ENCODE assay signal across 28 cellular contexts in genomic region chr12:20557076-20557475, GRCh38.
"Had no signal": no experiment of that assay in that cellular context is flagged by ENCODE, and none has a peak within 500 bp of the region (broad histone marks: within the 10 kb centered on the region; RNA-seq: fewer than 3 reads in every experiment).

No MANE protein-coding gene starts in this region.

- H3K27me3 ChIP-seq: body of pancreas, dorsolateral prefrontal cortex, gastroesophageal sphincter, heart right ventricle, right lobe of liver, tibial nerve, uterus had no signal

- H3K9me3 ChIP-seq: body of pancreas, gastroesophageal sphincter, mucosa of descending colon, right lobe of liver, tibial nerve, uterus had no signal

- H3K36me3 Mint-ChIP-seq: activated naive CD8-positive, alpha-beta T cell treated with anti-CD3 and anti-CD28 coated beads for 36 hours; naive B cell had no signal

- H3K4me3 Mint-ChIP-seq: activated B cell treated with CpG ODN at 0.5 μM for 24 hours; activated CD4-positive, alpha-beta T cell treated with anti-CD3 and anti-CD28 coated beads, Interleukin-2, amount 10 ng/mL, durations not matched to agents 24 days and 14 days; activated CD8-positive, alpha-beta T cell treated with anti-CD3 and anti-CD28 coated beads for 36 hours; activated naive CD8-positive, alpha-beta T cell treated with anti-CD3 and anti-CD28 coated beads for 36 hours; activated T-helper 17 cell treated with anti-CD3 and anti-CD28 coated beads, Interleukin-2, amount 50 U/mL, for 72 hours; endodermal cell; naive B cell; neural crest cell; stimulated activated naive CD8-positive, alpha-beta T cell treated with anti-CD3 and anti-CD28 coated beads, Interleukin-15, Interleukin-2, amounts not matched to agents 100 ng/mL and 50 ng/mL, for 24 hours; T-helper 2 cell treated with Interferon-gamma antibody and Interleukin-4, amounts not matched to agents 5 μg/mL and 100 μg/mL, for 36 hours had no signal

- H3K27ac ChIP-seq: body of pancreas, gastroesophageal sphincter, right lobe of liver, tibial nerve, uterus had no signal

- H3K36me3 ChIP-seq: gastroesophageal sphincter, right lobe of liver, tibial nerve, uterus had no signal

- H3K4me1 ChIP-seq: body of pancreas, right lobe of liver, tibial nerve, uterus had no signal

- H3K4me1 Mint-ChIP-seq: activated B cell treated with CpG ODN at 0.5 μM for 24 hours; activated CD4-positive, alpha-beta T cell treated with anti-CD3 and anti-CD28 coated beads, Interleukin-2, amount 10 ng/mL, durations not matched to agents 24 days and 14 days; activated naive CD8-positive, alpha-beta T cell treated with anti-CD3 and anti-CD28 coated beads for 36 hours; activated T-helper 17 cell treated with anti-CD3 and anti-CD28 coated beads, Interleukin-2, amount 50 U/mL, for 72 hours; endodermal cell; naive B cell; neural crest cell had no signal

- H3K27me3 Mint-ChIP-seq: activated B cell treated with CpG ODN at 0.5 μM for 24 hours; activated CD4-positive, alpha-beta T cell treated with anti-CD3 and anti-CD28 coated beads, Interleukin-2, amount 10 ng/mL, durations not matched to agents 24 days and 14 days; activated CD8-positive, alpha-beta T cell treated with anti-CD3 and anti-CD28 coated beads for 36 hours; activated naive CD8-positive, alpha-beta T cell treated with anti-CD3 and anti-CD28 coated beads for 36 hours; activated T-helper 17 cell treated with anti-CD3 and anti-CD28 coated beads, Interleukin-2, amount 50 U/mL, for 72 hours; naive B cell; stimulated activated naive CD8-positive, alpha-beta T cell treated with anti-CD3 and anti-CD28 coated beads, Interleukin-15, Interleukin-2, amounts not matched to agents 100 ng/mL and 50 ng/mL, for 24 hours had no signal

- DNase-seq: activated B cell treated with CpG ODN at 0.5 μM for 24 hours; activated CD4-positive, alpha-beta T cell treated with anti-CD3 and anti-CD28 coated beads, Interleukin-2, amount 10 ng/mL, durations not matched to agents 24 days and 14 days; activated CD8-positive, alpha-beta T cell treated with anti-CD3 and anti-CD28 coated beads for 36 hours; activated naive CD4-positive, alpha-beta T cell; activated naive CD8-positive, alpha-beta T cell treated with anti-CD3 and anti-CD28 coated beads for 36 hours; activated T-cell treated with anti-CD3 and anti-CD28 coated beads, Interleukin-2, amount 50 U/mL, for 1 hour; amniotic stem cell; body of pancreas; caudate nucleus; dorsolateral prefrontal cortex; endodermal cell; erythroblast; heart right ventricle; kidney glomerular epithelial cell; mesenchymal stem cell; mucosa of descending colon; naive B cell; right lobe of liver; small intestine; stimulated activated CD4-positive, alpha-beta T cell treated with anti-CD3 and anti-CD28 coated beads, Interleukin-15, amount 100 ng/mL, for 24 hours; stimulated activated CD4-positive, alpha-beta T cell treated with anti-CD3 and anti-CD28 coated beads, Interleukin-2, amount 100 ng/mL, for 48 hours; uterus had no signal

- H3K9me3 Mint-ChIP-seq: activated CD4-positive, alpha-beta T cell treated with anti-CD3 and anti-CD28 coated beads, Interleukin-2, amount 10 ng/mL, durations not matched to agents 24 days and 14 days; activated CD8-positive, alpha-beta T cell treated with anti-CD3 and anti-CD28 coated beads for 36 hours; activated naive CD8-positive, alpha-beta T cell treated with anti-CD3 and anti-CD28 coated beads for 36 hours; activated T-helper 17 cell treated with anti-CD3 and anti-CD28 coated beads, Interleukin-2, amount 50 U/mL, for 72 hours; neural crest cell; stimulated activated naive CD8-positive, alpha-beta T cell treated with anti-CD3 and anti-CD28 coated beads, Interleukin-15, Interleukin-2, amounts not matched to agents 100 ng/mL and 50 ng/mL, for 24 hours; T-helper 2 cell treated with Interferon-gamma antibody and Interleukin-4, amounts not matched to agents 5 μg/mL and 100 μg/mL, for 36 hours had no signal

- H3K4me3 ChIP-seq: body of pancreas, gastroesophageal sphincter, heart right ventricle, mucosa of descending colon, right lobe of liver, tibial nerve, uterus had no signal

- ATAC-seq: activated CD8-positive, alpha-beta T cell treated with anti-CD3 and anti-CD28 coated beads for 36 hours; activated T-helper 17 cell treated with anti-CD3 and anti-CD28 coated beads, Interleukin-2, amount 50 U/mL, for 72 hours; body of pancreas; gastroesophageal sphincter; heart right ventricle; mucosa of descending colon; right lobe of liver had no signal

- H3K27ac Mint-ChIP-seq: activated B cell treated with CpG ODN at 0.5 μM for 24 hours; activated CD4-positive, alpha-beta T cell treated with anti-CD3 and anti-CD28 coated beads, Interleukin-2, amount 10 ng/mL, durations not matched to agents 24 days and 14 days; activated CD8-positive, alpha-beta T cell treated with anti-CD3 and anti-CD28 coated beads for 36 hours; activated naive CD8-positive, alpha-beta T cell treated with anti-CD3 and anti-CD28 coated beads for 36 hours; activated T-helper 17 cell treated with anti-CD3 and anti-CD28 coated beads, Interleukin-2, amount 50 U/mL, for 72 hours; endodermal cell; naive B cell; stimulated activated naive CD8-positive, alpha-beta T cell treated with anti-CD3 and anti-CD28 coated beads, Interleukin-15, Interleukin-2, amounts not matched to agents 100 ng/mL and 50 ng/mL, for 24 hours; T-helper 2 cell treated with Interferon-gamma antibody and Interleukin-4, amounts not matched to agents 5 μg/mL and 100 μg/mL, for 36 hours had no signal
